Comparison of ENCODE assay signal across 1 cellular context in the genomic region with DNA sequence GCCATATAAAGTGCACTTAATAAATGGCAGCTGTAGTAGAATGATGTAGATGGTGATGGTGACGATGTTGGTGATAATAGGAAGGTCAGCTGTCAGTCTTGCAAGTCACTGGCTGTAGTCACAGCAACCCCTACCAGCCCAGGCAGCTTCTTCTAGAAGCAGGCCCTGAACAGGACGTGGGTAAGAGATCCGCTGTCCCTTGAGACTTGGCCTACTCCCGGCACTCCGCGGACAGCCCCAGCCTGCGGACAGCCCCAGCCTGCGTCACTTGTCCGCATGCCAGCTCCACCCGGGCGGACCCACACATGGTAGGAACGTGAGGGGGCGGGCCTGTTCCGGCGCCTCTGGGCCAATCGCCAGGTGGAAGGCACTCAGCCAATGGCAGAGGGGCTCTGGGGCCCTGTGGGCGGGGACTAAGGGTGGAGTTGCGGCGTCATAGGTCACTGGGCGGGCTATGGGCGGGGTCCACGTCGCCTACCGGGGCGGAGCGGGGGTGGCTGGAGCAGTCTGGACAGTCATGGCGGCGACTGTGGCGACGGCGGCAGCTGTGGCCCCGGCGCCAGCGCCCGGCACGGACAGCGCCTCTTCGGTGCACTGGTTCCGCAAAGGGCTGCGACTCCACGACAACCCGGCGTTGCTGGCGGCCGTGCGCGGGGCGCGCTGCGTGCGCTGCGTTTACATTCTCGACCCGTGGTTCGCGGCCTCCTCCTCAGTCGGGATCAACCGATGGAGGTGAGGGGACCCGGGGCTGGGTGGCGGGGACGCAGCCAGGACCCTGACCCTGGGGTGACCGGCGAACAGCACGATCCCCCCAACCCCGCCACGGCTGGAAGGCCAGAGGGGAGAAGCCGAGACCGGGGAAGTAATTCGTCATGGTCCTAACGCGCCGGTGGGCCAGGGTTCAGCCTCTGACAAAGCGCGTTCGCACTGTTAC.
A peak's percentile ranks its signal among the peaks of the same experiment; 100 is the strongest.
TF ChIP-seq lines count a peak whose summit lies in the region.

A gene (plus strand): TSS at position 502 of the 934 bp plus-strand sequence. CDS start 16 bp downstream, at position 518.

TF ChIP-seq in K562, 482 proteins besides CTCF, POLR2A, EP300 and RAD21 (continued from another document and continues in another):
- TF ChIP-seq SUPT5H (IDR thresholded peaks at IDR 0.05), result peak; percentile 88
- TF ChIP-seq FOXP1 (CRISPR knock-in tag; IDR thresholded peaks at IDR 0.05), result peak; percentile 99
- TF ChIP-seq CHD1 (IDR thresholded peaks at IDR 0.05; ENCODE audit: low read length), result peak; percentile 86
- TF ChIP-seq GATAD2A (IDR thresholded peaks at IDR 0.05), result no peak
- no peak for TF ChIP-seq RUNX1 (IDR thresholded peaks at IDR 0.05; ENCODE audit: low read depth)
- TF ChIP-seq BRCA1 (IDR thresholded peaks at IDR 0.05), result no peak
- TF ChIP-seq BRCA1 (CRISPR knock-in tag; IDR thresholded peaks at IDR 0.05), result no peak
- peak; percentile 56; the same call in 1 of the 2 replicates for TF ChIP-seq ZKSCAN1 (IDR thresholded peaks at IDR 0.05; ENCODE audit: low read depth, low read length)
- no peak for TF ChIP-seq HDAC6 (IDR thresholded peaks at IDR 0.05; ENCODE audit: low read depth, low read length)
- TF ChIP-seq ZNF3 (CRISPR knock-in tag; IDR thresholded peaks at IDR 0.05), result no peak
- no peak for TF ChIP-seq SLC30A9 (CRISPR knock-in tag; IDR thresholded peaks at IDR 0.05)
- TF ChIP-seq ZZZ3 (IDR thresholded peaks at IDR 0.05), result no peak
- no peak for TF ChIP-seq PTTG1 (tag; IDR thresholded peaks at IDR 0.05; ENCODE audit: low read depth)
- 0 out of 4 replicates have a peak, but pooled peaks of 1 of the 2 experiments have one; percentile 45 for TF ChIP-seq SRF (CRISPR knock-in tag; IDR thresholded peaks at IDR 0.05)
- no peak for TF ChIP-seq NCOA6 (IDR thresholded peaks at IDR 0.05)
- no peak for TF ChIP-seq ZNF76 (CRISPR knock-in tag; IDR thresholded peaks at IDR 0.05; ENCODE audit: borderline replicate concordance)
- TF ChIP-seq, protein P1, sequence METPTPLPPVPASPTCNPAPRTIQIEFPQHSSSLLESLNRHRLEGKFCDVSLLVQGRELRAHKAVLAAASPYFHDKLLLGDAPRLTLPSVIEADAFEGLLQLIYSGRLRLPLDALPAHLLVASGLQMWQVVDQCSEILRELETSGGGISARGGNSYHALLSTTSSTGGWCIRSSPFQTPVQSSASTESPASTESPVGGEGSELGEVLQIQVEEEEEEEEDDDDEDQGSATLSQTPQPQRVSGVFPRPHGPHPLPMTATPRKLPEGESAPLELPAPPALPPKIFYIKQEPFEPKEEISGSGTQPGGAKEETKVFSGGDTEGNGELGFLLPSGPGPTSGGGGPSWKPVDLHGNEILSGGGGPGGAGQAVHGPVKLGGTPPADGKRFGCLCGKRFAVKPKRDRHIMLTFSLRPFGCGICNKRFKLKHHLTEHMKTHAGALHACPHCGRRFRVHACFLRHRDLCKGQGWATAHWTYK (CRISPR knock-in tag; IDR thresholded peaks at IDR 0.05), result peak; percentile 66; the same call in 1 of the 2 replicates
- TF ChIP-seq MAFF (IDR thresholded peaks at IDR 0.05; ENCODE audit: low read length), result no peak
- TF ChIP-seq, protein P2, sequence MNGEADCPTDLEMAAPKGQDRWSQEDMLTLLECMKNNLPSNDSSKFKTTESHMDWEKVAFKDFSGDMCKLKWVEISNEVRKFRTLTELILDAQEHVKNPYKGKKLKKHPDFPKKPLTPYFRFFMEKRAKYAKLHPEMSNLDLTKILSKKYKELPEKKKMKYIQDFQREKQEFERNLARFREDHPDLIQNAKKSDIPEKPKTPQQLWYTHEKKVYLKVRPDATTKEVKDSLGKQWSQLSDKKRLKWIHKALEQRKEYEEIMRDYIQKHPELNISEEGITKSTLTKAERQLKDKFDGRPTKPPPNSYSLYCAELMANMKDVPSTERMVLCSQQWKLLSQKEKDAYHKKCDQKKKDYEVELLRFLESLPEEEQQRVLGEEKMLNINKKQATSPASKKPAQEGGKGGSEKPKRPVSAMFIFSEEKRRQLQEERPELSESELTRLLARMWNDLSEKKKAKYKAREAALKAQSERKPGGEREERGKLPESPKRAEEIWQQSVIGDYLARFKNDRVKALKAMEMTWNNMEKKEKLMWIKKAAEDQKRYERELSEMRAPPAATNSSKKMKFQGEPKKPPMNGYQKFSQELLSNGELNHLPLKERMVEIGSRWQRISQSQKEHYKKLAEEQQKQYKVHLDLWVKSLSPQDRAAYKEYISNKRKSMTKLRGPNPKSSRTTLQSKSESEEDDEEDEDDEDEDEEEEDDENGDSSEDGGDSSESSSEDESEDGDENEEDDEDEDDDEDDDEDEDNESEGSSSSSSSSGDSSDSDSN (IDR thresholded peaks at IDR 0.05; ENCODE audit: borderline replicate concordance in 1 of 2, low read depth in 2 of 2, low read length in 2 of 2), result peak; percentile 28 to 45; a peak in 1 of 4 replicates
- TF ChIP-seq ZBTB1 (CRISPR knock-in tag; IDR thresholded peaks at IDR 0.05; ENCODE audit: borderline replicate concordance, low read depth), result no peak
- TF ChIP-seq, protein P3, sequence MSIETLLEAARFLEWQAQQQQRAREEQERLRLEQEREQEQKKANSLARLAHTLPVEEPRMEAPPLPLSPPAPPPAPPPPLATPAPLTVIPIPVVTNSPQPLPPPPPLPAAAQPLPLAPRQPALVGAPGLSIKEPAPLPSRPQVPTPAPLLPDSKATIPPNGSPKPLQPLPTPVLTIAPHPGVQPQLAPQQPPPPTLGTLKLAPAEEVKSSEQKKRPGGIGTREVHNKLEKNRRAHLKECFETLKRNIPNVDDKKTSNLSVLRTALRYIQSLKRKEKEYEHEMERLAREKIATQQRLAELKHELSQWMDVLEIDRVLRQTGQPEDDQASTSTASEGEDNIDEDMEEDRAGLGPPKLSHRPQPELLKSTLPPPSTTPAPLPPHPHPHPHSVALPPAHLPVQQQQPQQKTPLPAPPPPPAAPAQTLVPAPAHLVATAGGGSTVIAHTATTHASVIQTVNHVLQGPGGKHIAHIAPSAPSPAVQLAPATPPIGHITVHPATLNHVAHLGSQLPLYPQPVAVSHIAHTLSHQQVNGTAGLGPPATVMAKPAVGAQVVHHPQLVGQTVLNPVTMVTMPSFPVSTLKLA (conservative IDR thresholded peaks at IDR 0.05), result peak; percentile 100
- TF ChIP-seq TRIM28 (IDR thresholded peaks at IDR 0.05), result peak; percentile 31; the same call in 1 of the 2 replicates
- no peak for TF ChIP-seq BRD4 (IDR thresholded peaks at IDR 0.05)
- TF ChIP-seq, protein P4, sequence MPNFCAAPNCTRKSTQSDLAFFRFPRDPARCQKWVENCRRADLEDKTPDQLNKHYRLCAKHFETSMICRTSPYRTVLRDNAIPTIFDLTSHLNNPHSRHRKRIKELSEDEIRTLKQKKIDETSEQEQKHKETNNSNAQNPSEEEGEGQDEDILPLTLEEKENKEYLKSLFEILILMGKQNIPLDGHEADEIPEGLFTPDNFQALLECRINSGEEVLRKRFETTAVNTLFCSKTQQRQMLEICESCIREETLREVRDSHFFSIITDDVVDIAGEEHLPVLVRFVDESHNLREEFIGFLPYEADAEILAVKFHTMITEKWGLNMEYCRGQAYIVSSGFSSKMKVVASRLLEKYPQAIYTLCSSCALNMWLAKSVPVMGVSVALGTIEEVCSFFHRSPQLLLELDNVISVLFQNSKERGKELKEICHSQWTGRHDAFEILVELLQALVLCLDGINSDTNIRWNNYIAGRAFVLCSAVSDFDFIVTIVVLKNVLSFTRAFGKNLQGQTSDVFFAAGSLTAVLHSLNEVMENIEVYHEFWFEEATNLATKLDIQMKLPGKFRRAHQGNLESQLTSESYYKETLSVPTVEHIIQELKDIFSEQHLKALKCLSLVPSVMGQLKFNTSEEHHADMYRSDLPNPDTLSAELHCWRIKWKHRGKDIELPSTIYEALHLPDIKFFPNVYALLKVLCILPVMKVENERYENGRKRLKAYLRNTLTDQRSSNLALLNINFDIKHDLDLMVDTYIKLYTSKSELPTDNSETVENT (CRISPR knock-in tag; IDR thresholded peaks at IDR 0.05), result peak; percentile 93
- peak; percentile 7 for TF ChIP-seq FOS (IDR thresholded peaks at IDR 0.05; ENCODE audit: extremely low read depth, insufficient read length)
- peak; percentile 81 for TF ChIP-seq CREB1 (IDR thresholded peaks at IDR 0.05)
- peak; percentile 89 for TF ChIP-seq CREB1 (CRISPR knock-in tag; IDR thresholded peaks at IDR 0.05)
- no peak for TF ChIP-seq GTF2A2 (tag; IDR thresholded peaks at IDR 0.05)
- TF ChIP-seq, protein P5, sequence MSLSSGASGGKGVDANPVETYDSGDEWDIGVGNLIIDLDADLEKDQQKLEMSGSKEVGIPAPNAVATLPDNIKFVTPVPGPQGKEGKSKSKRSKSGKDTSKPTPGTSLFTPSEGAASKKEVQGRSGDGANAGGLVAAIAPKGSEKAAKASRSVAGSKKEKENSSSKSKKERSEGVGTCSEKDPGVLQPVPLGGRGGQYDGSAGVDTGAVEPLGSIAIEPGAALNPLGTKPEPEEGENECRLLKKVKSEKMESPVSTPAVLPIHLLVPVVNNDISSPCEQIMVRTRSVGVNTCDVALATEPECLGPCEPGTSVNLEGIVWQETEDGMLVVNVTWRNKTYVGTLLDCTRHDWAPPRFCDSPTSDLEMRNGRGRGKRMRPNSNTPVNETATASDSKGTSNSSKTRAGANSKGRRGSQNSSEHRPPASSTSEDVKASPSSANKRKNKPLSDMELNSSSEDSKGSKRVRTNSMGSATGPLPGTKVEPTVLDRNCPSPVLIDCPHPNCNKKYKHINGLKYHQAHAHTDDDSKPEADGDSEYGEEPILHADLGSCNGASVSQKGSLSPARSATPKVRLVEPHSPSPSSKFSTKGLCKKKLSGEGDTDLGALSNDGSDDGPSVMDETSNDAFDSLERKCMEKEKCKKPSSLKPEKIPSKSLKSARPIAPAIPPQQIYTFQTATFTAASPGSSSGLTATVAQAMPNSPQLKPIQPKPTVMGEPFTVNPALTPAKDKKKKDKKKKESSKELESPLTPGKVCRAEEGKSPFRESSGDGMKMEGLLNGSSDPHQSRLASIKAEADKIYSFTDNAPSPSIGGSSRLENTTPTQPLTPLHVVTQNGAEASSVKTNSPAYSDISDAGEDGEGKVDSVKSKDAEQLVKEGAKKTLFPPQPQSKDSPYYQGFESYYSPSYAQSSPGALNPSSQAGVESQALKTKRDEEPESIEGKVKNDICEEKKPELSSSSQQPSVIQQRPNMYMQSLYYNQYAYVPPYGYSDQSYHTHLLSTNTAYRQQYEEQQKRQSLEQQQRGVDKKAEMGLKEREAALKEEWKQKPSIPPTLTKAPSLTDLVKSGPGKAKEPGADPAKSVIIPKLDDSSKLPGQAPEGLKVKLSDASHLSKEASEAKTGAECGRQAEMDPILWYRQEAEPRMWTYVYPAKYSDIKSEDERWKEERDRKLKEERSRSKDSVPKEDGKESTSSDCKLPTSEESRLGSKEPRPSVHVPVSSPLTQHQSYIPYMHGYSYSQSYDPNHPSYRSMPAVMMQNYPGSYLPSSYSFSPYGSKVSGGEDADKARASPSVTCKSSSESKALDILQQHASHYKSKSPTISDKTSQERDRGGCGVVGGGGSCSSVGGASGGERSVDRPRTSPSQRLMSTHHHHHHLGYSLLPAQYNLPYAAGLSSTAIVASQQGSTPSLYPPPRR (CRISPR knock-in tag; IDR thresholded peaks at IDR 0.05; ENCODE audit: borderline replicate concordance), result 0 out of 2 replicates have a peak, but pooled peaks have one; percentile 28
- TF ChIP-seq, protein P6, sequence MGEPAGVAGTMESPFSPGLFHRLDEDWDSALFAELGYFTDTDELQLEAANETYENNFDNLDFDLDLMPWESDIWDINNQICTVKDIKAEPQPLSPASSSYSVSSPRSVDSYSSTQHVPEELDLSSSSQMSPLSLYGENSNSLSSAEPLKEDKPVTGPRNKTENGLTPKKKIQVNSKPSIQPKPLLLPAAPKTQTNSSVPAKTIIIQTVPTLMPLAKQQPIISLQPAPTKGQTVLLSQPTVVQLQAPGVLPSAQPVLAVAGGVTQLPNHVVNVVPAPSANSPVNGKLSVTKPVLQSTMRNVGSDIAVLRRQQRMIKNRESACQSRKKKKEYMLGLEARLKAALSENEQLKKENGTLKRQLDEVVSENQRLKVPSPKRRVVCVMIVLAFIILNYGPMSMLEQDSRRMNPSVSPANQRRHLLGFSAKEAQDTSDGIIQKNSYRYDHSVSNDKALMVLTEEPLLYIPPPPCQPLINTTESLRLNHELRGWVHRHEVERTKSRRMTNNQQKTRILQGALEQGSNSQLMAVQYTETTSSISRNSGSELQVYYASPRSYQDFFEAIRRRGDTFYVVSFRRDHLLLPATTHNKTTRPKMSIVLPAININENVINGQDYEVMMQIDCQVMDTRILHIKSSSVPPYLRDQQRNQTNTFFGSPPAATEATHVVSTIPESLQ (CRISPR knock-in tag; IDR thresholded peaks at IDR 0.05), result peak; percentile 90; the same call in 1 of the 2 replicates
- peak; percentile 86 to 97 (median 94) for TF ChIP-seq YY1 (IDR thresholded peaks at IDR 0.05; ENCODE audit: borderline replicate concordance in 1 of 3, control insufficient read depth in 1 of 3, extremely low read depth in 1 of 3, insufficient read depth in 3 of 3, insufficient read length in 1 of 3, insufficient replicate concordance in 2 of 3, low read depth in 1 of 3, low read length in 2 of 3)
- TF ChIP-seq ZNF184 (CRISPR knock-in tag; IDR thresholded peaks at IDR 0.05), result no peak
- peak; percentile 88; the same call in 1 of the 2 replicates for TF ChIP-seq LCOR (CRISPR knock-in tag; IDR thresholded peaks at IDR 0.05)
- TF ChIP-seq ZNF174 (CRISPR knock-in tag; IDR thresholded peaks at IDR 0.05), result no peak
- TF ChIP-seq ZNF586 (CRISPR knock-in tag; conservative IDR thresholded peaks at IDR 0.05), result no peak
- TF ChIP-seq ZNF830 (CRISPR knock-in tag; IDR thresholded peaks at IDR 0.05), result 0 out of 2 replicates have a peak, but pooled peaks have one; percentile 54
- TF ChIP-seq JUNB (CRISPR knock-in tag; conservative IDR thresholded peaks at IDR 0.05), result no peak
- TF ChIP-seq, protein P7, sequence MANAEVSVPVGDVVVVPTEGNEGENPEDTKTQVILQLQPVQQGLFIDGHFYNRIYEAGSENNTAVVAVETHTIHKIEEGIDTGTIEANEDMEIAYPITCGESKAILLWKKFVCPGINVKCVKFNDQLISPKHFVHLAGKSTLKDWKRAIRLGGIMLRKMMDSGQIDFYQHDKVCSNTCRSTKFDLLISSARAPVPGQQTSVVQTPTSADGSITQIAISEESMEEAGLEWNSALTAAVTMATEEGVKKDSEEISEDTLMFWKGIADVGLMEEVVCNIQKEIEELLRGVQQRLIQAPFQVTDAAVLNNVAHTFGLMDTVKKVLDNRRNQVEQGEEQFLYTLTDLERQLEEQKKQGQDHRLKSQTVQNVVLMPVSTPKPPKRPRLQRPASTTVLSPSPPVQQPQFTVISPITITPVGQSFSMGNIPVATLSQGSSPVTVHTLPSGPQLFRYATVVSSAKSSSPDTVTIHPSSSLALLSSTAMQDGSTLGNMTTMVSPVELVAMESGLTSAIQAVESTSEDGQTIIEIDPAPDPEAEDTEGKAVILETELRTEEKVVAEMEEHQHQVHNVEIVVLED (CRISPR knock-in tag; IDR thresholded peaks at IDR 0.05), result no peak
